In genomic region chr16:4675864-4676786, GRCh38 we compare ENCODE assay signal across 10 cellular contexts. TPM values are rescaled to one million over a fixed set of nuclear protein-coding genes. Genes with fewer than 3 reads are reported as not detected.
A peak's percentile ranks its signal among the peaks of the same experiment; 100 is the strongest.
DNase-seq lines count a peak whose midpoint lies in the region; ATAC-seq and TF ChIP-seq lines count a peak whose summit lies in the region.
"Had no signal": no experiment of that assay in that cellular context is flagged by ENCODE, and none has a peak within 500 bp of the region (broad histone marks: within the 10 kb centered on the region; RNA-seq: fewer than 3 reads in every experiment).

No MANE protein-coding gene starts in this region.

- POLR2A ChIA-PET in activated CD4-positive, alpha-beta memory T cell treated with anti-CD3 and anti-CD28 coated beads, Interleukin-2, amount 10 ng/mL, durations not matched to agents 7 days and 5 days (lab: Charles Lee): interaction anchor here (0.7 to 2.5 kb wide), 9 partner anchors 12 to 171 kb away, joined by 3 to 20 read pairs (median 3); partner anchors contain the start of gene NUDT16L1

- peaks cover 13% of the 10 kb centered on the region for H3K4me1 ChIP-seq in Loucy (ENCODE audit: insufficient read depth, low read length, poor library complexity, severe bottlenecking)

- no peaks in the 10 kb centered on the region for H3K9me3 ChIP-seq in Loucy (ENCODE audit: insufficient read depth, low read depth, low read length)

- no peaks in the 10 kb centered on the region for H3K9me2 ChIP-seq in Loucy (replicated peaks; ENCODE audit: low read depth, low read length)

- CTCF ChIA-PET in activated CD4-positive, alpha-beta memory T cell treated with anti-CD3 and anti-CD28 coated beads, Interleukin-2, amount 10 ng/mL, durations not matched to agents 7 days and 5 days (lab: Charles Lee): interaction anchor here (1.1 to 1.2 kb wide), 2 partner anchors 8 to 90 kb away, joined by 3 read pairs; no protein-coding TSS in a partner anchor

- H3K9ac ChIP-seq in Loucy (ENCODE audit: low read depth, low read length, poor library complexity, severe bottlenecking): peak overlapping the region; percentile 63

- no peaks in the 10 kb centered on the region for H3K27me3 ChIP-seq in Loucy (ENCODE audit: insufficient read depth, low read length, poor library complexity, severe bottlenecking)
- H3K27me3 ChIP-seq: foreskin keratinocyte had no signal

- peaks cover 24% of the 10 kb centered on the region for H3K36me3 Mint-ChIP-seq in activated CD4-positive, alpha-beta memory T cell treated with anti-CD3 and anti-CD28 coated beads, Interleukin-2, amount 10 ng/mL, durations not matched to agents 7 days and 5 days (ENCODE audit: low read depth)
- H3K36me3 Mint-ChIP-seq in glutamatergic neuron (ENCODE audit: unreplicated experiment): no peaks in the 10 kb centered on the region

- H3K79me2 ChIP-seq in Loucy (ENCODE audit: insufficient read depth, low read length): no peaks in the 10 kb centered on the region

- H3K4me3 ChIP-seq in Loucy (ENCODE audit: low read length, poor library complexity, severe bottlenecking): peak overlapping the region; percentile 34

- H3K27me3 Mint-ChIP-seq in activated CD4-positive, alpha-beta memory T cell treated with anti-CD3 and anti-CD28 coated beads, Interleukin-2, amount 10 ng/mL, durations not matched to agents 7 days and 5 days: no peaks in the 10 kb centered on the region
- H3K27me3 Mint-ChIP-seq in glutamatergic neuron (ENCODE audit: unreplicated experiment): peaks cover 6% of the 10 kb centered on the region

- H4K20me1 ChIP-seq in Loucy (ENCODE audit: insufficient read depth, low read length, poor library complexity, severe bottlenecking): no peaks in the 10 kb centered on the region

- H3K36me3 ChIP-seq in Loucy (ENCODE audit: insufficient read depth, low read length): no peaks in the 10 kb centered on the region

- H2AFZ ChIP-seq in Loucy (ENCODE audit: low read length): no peak overlapping the region

- H3F3A ChIP-seq in Loucy (ENCODE audit: low read depth): no peaks in the 10 kb centered on the region

- peak; percentile 89 for DNase-seq in activated CD4-positive, alpha-beta memory T cell treated with anti-CD3 and anti-CD28 coated beads, Interleukin-2, amount 10 ng/mL, durations not matched to agents 7 days and 5 days
- DNase-seq in glutamatergic neuron (no peak), kidney glomerular epithelial cell (lab: John Stamatoyannopoulos, UW) (no peak), NCI-H510A treated with DMSO at 0.1 percent for 48 hours (lab: John Stamatoyannopoulos, UW) (no peak), SK-N-DZ (ENCODE audit: low spot score) (no peak)
- DNase-seq in stimulated activated CD4-positive, alpha-beta T cell treated with anti-CD3 and anti-CD28 coated beads, TNF-alpha, amount 100 ng/mL, for 24 hours (ENCODE audit: low read depth in 3 of 3): peak in 2 of 3 experiments; percentile 30 to 66
- DNase-seq: foreskin keratinocyte had no signal

- no peaks in the 10 kb centered on the region for H3K9me3 Mint-ChIP-seq in activated CD4-positive, alpha-beta memory T cell treated with anti-CD3 and anti-CD28 coated beads, Interleukin-2, amount 10 ng/mL, durations not matched to agents 7 days and 5 days
- H3K9me3 Mint-ChIP-seq in glutamatergic neuron (ENCODE audit: unreplicated experiment): peaks cover 4% of the 10 kb centered on the region

- ATAC-seq in GM18517 (IDR thresholded peaks at IDR 0.05; ENCODE audit: unreplicated experiment): no peak
- ATAC-seq: foreskin keratinocyte had no signal

- H3K27ac Mint-ChIP-seq in activated CD4-positive, alpha-beta memory T cell treated with anti-CD3 and anti-CD28 coated beads, Interleukin-2, amount 10 ng/mL, durations not matched to agents 7 days and 5 days: peak overlapping the region; percentile 100
- H3K27ac Mint-ChIP-seq in glutamatergic neuron (ENCODE audit: unreplicated experiment): peak overlapping the region; percentile 72

- H3K4me2 ChIP-seq in Loucy (ENCODE audit: low read depth, low read length, poor library complexity, severe bottlenecking): peak overlapping the region; percentile 71

- H3K4me3 Mint-ChIP-seq in activated CD4-positive, alpha-beta memory T cell treated with anti-CD3 and anti-CD28 coated beads, Interleukin-2, amount 10 ng/mL, durations not matched to agents 7 days and 5 days: peak overlapping the region; percentile 62
- no peak overlapping the region for H3K4me3 Mint-ChIP-seq in glutamatergic neuron (ENCODE audit: unreplicated experiment)

- H3K4me1 Mint-ChIP-seq in activated CD4-positive, alpha-beta memory T cell treated with anti-CD3 and anti-CD28 coated beads, Interleukin-2, amount 10 ng/mL, durations not matched to agents 7 days and 5 days: peaks cover 33% of the 10 kb centered on the region
- peaks cover 8% of the 10 kb centered on the region for H3K4me1 Mint-ChIP-seq in glutamatergic neuron (ENCODE audit: low read depth, unreplicated experiment)

- TF ChIP-seq CTCF in Loucy (conservative IDR thresholded peaks at IDR 0.05; ENCODE audit: low read length) (no peak), glutamatergic neuron (IDR thresholded peaks at IDR 0.05; ENCODE audit: partially characterized antibody, unreplicated experiment) (no peak)

RNA-seq across cellular contexts. Expression of gene NUDT16L1, which starts 17.2 kb away (rescaled TPM):
- 10 to 100 TPM; 24.2 to 25.5 TPM for total RNA-seq in activated CD4-positive, alpha-beta memory T cell treated with anti-CD3 and anti-CD28 coated beads, Interleukin-2, amount 10 ng/mL, durations not matched to agents 7 days and 5 days
- total RNA-seq in glutamatergic neuron (ENCODE audit: unreplicated experiment): 34.3 TPM
- 35.3 and 41.6 TPM in 2 replicates for polyA plus RNA-seq in SK-N-DZ (2014; cell fraction: cytosol; rRNA removed)
- 20.1 and 35.2 TPM in 2 replicates for polyA plus RNA-seq in SK-N-DZ (2014; cell fraction: nucleus; rRNA removed)

RNA-seq across cellular contexts. Expression of gene MGRN1, which starts 51.5 kb away (rescaled TPM):
- total RNA-seq in activated CD4-positive, alpha-beta memory T cell treated with anti-CD3 and anti-CD28 coated beads, Interleukin-2, amount 10 ng/mL, durations not matched to agents 7 days and 5 days: 10 to 100 TPM; 71.8 to 73.3 TPM
- total RNA-seq in glutamatergic neuron (ENCODE audit: unreplicated experiment): 150 TPM
- polyA plus RNA-seq in SK-N-DZ (2014; cell fraction: cytosol; rRNA removed): 34.2 and 41.3 TPM in 2 replicates
- 22.4 and 45.7 TPM in 2 replicates for polyA plus RNA-seq in SK-N-DZ (2014; cell fraction: nucleus; rRNA removed)

RNA-seq across cellular contexts. Expression of gene ANKS3, which starts 57.9 kb away (rescaled TPM):
- total RNA-seq in activated CD4-positive, alpha-beta memory T cell treated with anti-CD3 and anti-CD28 coated beads, Interleukin-2, amount 10 ng/mL, durations not matched to agents 7 days and 5 days: 10 to 100 TPM in 1 of 2 experiments, 1 to 10 TPM in 1; 10.0 to 10.2 TPM
- 43.5 TPM for total RNA-seq in glutamatergic neuron (ENCODE audit: unreplicated experiment)
- polyA plus RNA-seq in SK-N-DZ (2014; cell fraction: cytosol; rRNA removed): 33.9 and 46.6 TPM in 2 replicates
- 92.4 and 96.7 TPM in 2 replicates for polyA plus RNA-seq in SK-N-DZ (2014; cell fraction: nucleus; rRNA removed)

RNA-seq across cellular contexts. Expression of gene DNAAF8, which starts 58.2 kb away (rescaled TPM):
- not detected for total RNA-seq in activated CD4-positive, alpha-beta memory T cell treated with anti-CD3 and anti-CD28 coated beads, Interleukin-2, amount 10 ng/mL, durations not matched to agents 7 days and 5 days
- 0.59 TPM for total RNA-seq in glutamatergic neuron (ENCODE audit: unreplicated experiment)
- polyA plus RNA-seq in SK-N-DZ (2014; cell fraction: cytosol; rRNA removed): 0.14 and 0.36 TPM in 2 replicates
- 0.43 and 0.60 TPM in 2 replicates for polyA plus RNA-seq in SK-N-DZ (2014; cell fraction: nucleus; rRNA removed)
- total RNA-seq: T-helper 1 cell treated with Interleukin-12 subunit alpha and Interleukin-12 subunit beta and Interleukin-4 antibody, amounts not matched to agents 30 ng/mL and 1 ng/mL, for 36 hours had no signal

Comparison
In these comparisons a context has a peak if more than half of its experiments do, and no peak if none do; other contexts are left out.
1. DNase-seq: peak in activated CD4-positive, alpha-beta memory T cell treated with anti-CD3 and anti-CD28 coated beads, Interleukin-2, amount 10 ng/mL, durations not matched to agents 7 days and 5 days (single experiment) and stimulated activated CD4-positive, alpha-beta T cell treated with anti-CD3 and anti-CD28 coated beads, TNF-alpha, amount 100 ng/mL, for 24 hours (2 of 3); none in glutamatergic neuron (single experiment), kidney glomerular epithelial cell (single experiment), NCI-H510A treated with DMSO at 0.1 percent for 48 hours (single experiment) and SK-N-DZ (single experiment).